ENCODE assay signal across 1 cellular context in the genomic region with DNA sequence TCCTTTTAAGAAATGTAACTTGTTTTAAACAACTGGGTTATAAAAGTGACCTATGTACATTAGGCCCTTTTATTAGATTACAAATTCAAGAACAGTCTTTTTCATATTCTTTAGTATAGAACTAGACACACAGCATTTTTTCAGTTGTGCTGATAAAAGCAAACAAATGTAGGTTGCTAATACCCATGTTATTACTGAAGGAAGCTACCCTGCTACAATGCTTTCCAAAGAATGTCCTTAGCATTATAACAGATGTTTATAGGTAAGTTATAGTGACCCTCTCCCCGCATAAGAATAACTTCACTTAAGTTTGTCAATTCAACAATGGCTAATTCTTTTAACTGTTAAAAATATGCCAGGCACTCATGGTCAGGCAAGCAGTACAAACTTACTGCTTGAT.
A peak's percentile ranks its signal among the peaks of the same experiment; 100 is the strongest.
TF ChIP-seq lines count a peak whose summit lies in the region.

No MANE protein-coding gene starts in this region.

TF ChIP-seq in GM23338, 12 proteins besides CTCF, POLR2A, EP300 and RAD21:
- TF ChIP-seq ZNF114 (CRISPR knock-in tag; IDR thresholded peaks at IDR 0.05) = no peak
- TF ChIP-seq NANOG (IDR thresholded peaks at IDR 0.05; ENCODE audit: borderline replicate concordance) = peak; percentile 34; the same call in 1 of the 2 replicates
